ENCODE assay signal across 11 cellular contexts in the genomic region with DNA sequence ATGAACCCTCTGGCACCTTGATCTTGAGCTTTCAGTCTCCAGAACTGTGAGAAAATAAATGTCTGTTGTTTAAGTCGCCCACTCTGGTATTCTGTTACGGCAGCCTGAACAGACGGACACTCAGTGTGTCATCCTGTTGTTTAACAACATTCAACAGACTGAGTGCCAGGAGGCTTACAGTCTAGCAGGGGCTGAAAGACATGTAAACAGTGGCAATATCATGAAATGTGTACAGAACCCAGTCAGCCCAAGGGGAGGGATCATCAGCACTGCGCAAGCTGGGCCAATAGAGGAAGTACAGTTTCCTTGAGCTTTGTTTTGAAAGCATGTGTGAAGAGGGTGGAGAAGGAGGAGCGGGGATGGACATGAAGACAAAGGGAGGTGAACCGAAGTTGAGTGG. TPM values are rescaled to one million over a fixed set of nuclear protein-coding genes. Genes with fewer than 3 reads are reported as not detected.
A peak's percentile ranks its signal among the peaks of the same experiment; 100 is the strongest.
DNase-seq lines count a peak whose midpoint lies in the region; ATAC-seq, FAIRE-seq and TF ChIP-seq lines count a peak whose summit lies in the region.
"Had no signal": no experiment of that assay in that cellular context is flagged by ENCODE, and none has a peak within 500 bp of the region (broad histone marks: within the 10 kb centered on the region; RNA-seq: fewer than 3 reads in every experiment).

No MANE protein-coding gene starts in this region.

- H3K79me2 ChIP-seq in astrocyte (ENCODE audit: insufficient read depth, low read length): peaks cover 59% of the 10 kb centered on the region

- no peaks in the 10 kb centered on the region for H3K9me3 ChIP-seq in CD4-positive, CD25-positive, alpha-beta regulatory T cell (ENCODE audit: control insufficient read depth in 2 of 2, low read length in 2 of 2)
- H3K9me3 ChIP-seq in astrocyte (ENCODE audit: insufficient read depth, low read depth, low read length) (no peaks in the 10 kb centered on the region), mucosa of descending colon (no peaks in the 10 kb centered on the region)

- no peak overlapping the region for H3K4me3 Mint-ChIP-seq in CD4-positive, CD25-positive, alpha-beta regulatory T cell
- H3K4me3 Mint-ChIP-seq in astrocyte (ENCODE audit: unreplicated experiment): peak overlapping the region; percentile 8

- H3K36me3 ChIP-seq in CD4-positive, CD25-positive, alpha-beta regulatory T cell (ENCODE audit: control insufficient read depth, insufficient read depth, low read length): peaks cover 11% of the 10 kb centered on the region
- no peaks in the 10 kb centered on the region for H3K36me3 ChIP-seq in astrocyte (ENCODE audit: insufficient read depth, low read length)
- no peaks in the 10 kb centered on the region for H3K36me3 ChIP-seq in mucosa of descending colon (ENCODE audit: low read depth)

- H3K27ac Mint-ChIP-seq in CD4-positive, CD25-positive, alpha-beta regulatory T cell: peak overlapping the region; percentile 27 to 85 (median 70)
- no peak overlapping the region for H3K27ac Mint-ChIP-seq in astrocyte (ENCODE audit: unreplicated experiment)

- peak in 1 of 2 donors; percentile 23 for ATAC-seq in CD4-positive, CD25-positive, alpha-beta regulatory T cell (ENCODE audit: low read depth in 2 of 2)
- peak; percentile 44 for ATAC-seq in mucosa of descending colon
- no peak for ATAC-seq in HG02610 (IDR thresholded peaks at IDR 0.05; ENCODE audit: unreplicated experiment)

- intact Hi-C loops in mucosa of descending colon (cut with DNase I, micrococcal nuclease): no loop called here

- DNase-seq in CD4-positive, CD25-positive, alpha-beta regulatory T cell: no peak
- DNase-seq in NCI-H1694 treated with DMSO at 0.1 percent for 48 hours (lab: John Stamatoyannopoulos, UW): peak; percentile 14
- no peak for DNase-seq in astrocyte (ENCODE audit: low read depth)
- no peak for DNase-seq in mucosa of descending colon
- no peak for DNase-seq in AG08396 (ENCODE audit: low spot score)
- DNase-seq in stimulated activated CD8-positive, alpha-beta memory T cell treated with anti-CD3 and anti-CD28 coated beads, Interleukin-4, amount 100 ng/mL, for 48 hours: no peak
- DNase-seq in activated T-cell treated with anti-CD3 and anti-CD28 coated beads for 4 hours: no peak
- DNase-seq: NCI-H1436; NK-92 treated with Interleukin-12 subunit alpha and Interleukin-12 subunit beta, amount 100 ng/mL, for 24 hours had no signal

- no peak overlapping the region for H3K27ac ChIP-seq in CD4-positive, CD25-positive, alpha-beta regulatory T cell (ENCODE audit: insufficient read depth, low read length, poor library complexity, severe bottlenecking)
- no peak overlapping the region for H3K27ac ChIP-seq in astrocyte (ENCODE audit: low read depth, low read length)
- H3K27ac ChIP-seq: C4-2B had no signal

- TF ChIP-seq CTCF in astrocyte (IDR thresholded peaks at IDR 0.05; ENCODE audit: insufficient read depth, low read depth, low read length) (no peak), mucosa of descending colon (IDR thresholded peaks at IDR 0.05) (no peak)

- H3K9me3 Mint-ChIP-seq in CD4-positive, CD25-positive, alpha-beta regulatory T cell: no peaks in the 10 kb centered on the region
- H3K9me3 Mint-ChIP-seq in astrocyte (ENCODE audit: unreplicated experiment): no peaks in the 10 kb centered on the region

- peaks cover 20% of the 10 kb centered on the region for H3K36me3 Mint-ChIP-seq in CD4-positive, CD25-positive, alpha-beta regulatory T cell
- H3K36me3 Mint-ChIP-seq in astrocyte (ENCODE audit: low read depth, unreplicated experiment): peaks cover 9% of the 10 kb centered on the region

- H3K4me3 ChIP-seq in CD4-positive, CD25-positive, alpha-beta regulatory T cell (ENCODE audit: low read depth, low read length): no peak overlapping the region
- no peak overlapping the region for H3K4me3 ChIP-seq in astrocyte (ENCODE audit: insufficient read depth, low read depth, low read length)
- no peak overlapping the region for H3K4me3 ChIP-seq in mucosa of descending colon

- H2AFZ ChIP-seq in astrocyte (ENCODE audit: low read depth, low read length): no peak overlapping the region

- H3K4me1 Mint-ChIP-seq in CD4-positive, CD25-positive, alpha-beta regulatory T cell: peaks cover 9 to 61% (median 47%) of the 10 kb centered on the region in 4 donors
- H3K4me1 Mint-ChIP-seq in astrocyte (ENCODE audit: low read depth, unreplicated experiment): peaks cover 13% of the 10 kb centered on the region

- peaks cover 55% of the 10 kb centered on the region for H4K20me1 ChIP-seq in astrocyte (ENCODE audit: insufficient read depth, low read length)

- no peaks in the 10 kb centered on the region for H3K27me3 ChIP-seq in CD4-positive, CD25-positive, alpha-beta regulatory T cell (ENCODE audit: control insufficient read depth, insufficient read depth, low read length)
- H3K27me3 ChIP-seq in astrocyte (ENCODE audit: insufficient read depth, low read length): no peaks in the 10 kb centered on the region

- H3K4me2 ChIP-seq in astrocyte (ENCODE audit: low read length): no peak overlapping the region

- FAIRE-seq in astrocyte (lab: Jason Lieb, UNC): no peak

- no peak overlapping the region for H3K9ac ChIP-seq in astrocyte (ENCODE audit: low read length)

- H3K27me3 Mint-ChIP-seq in CD4-positive, CD25-positive, alpha-beta regulatory T cell: no peaks in the 10 kb centered on the region
- no peaks in the 10 kb centered on the region for H3K27me3 Mint-ChIP-seq in astrocyte (ENCODE audit: low read depth, unreplicated experiment)

- H3K4me1 ChIP-seq in CD4-positive, CD25-positive, alpha-beta regulatory T cell (ENCODE audit: control insufficient read depth, insufficient read depth, low read length, poor library complexity, severe bottlenecking): peaks cover 8% of the 10 kb centered on the region
- H3K4me1 ChIP-seq in astrocyte (ENCODE audit: insufficient read depth, low read length): no peaks in the 10 kb centered on the region
- no peaks in the 10 kb centered on the region for H3K4me1 ChIP-seq in mucosa of descending colon (ENCODE audit: low read depth)

RNA-seq across cellular contexts. Expression of gene DIP2A, which starts 13.6 kb away (rescaled TPM):
- total RNA-seq in CD4-positive, CD25-positive, alpha-beta regulatory T cell: 125 TPM
- 10 to 100 TPM; 12.6 to 24.8 (median 16.6) TPM for polyA plus RNA-seq in CD4-positive, CD25-positive, alpha-beta regulatory T cell
- total RNA-seq in astrocyte: 33.0 and 35.4 TPM in 2 replicates
- total RNA-seq in mucosa of descending colon: 10 to 100 TPM; 43.8 to 56.7 (median 49.3) TPM
